ENCODE assay signal across 8 cellular contexts in the genomic region with DNA sequence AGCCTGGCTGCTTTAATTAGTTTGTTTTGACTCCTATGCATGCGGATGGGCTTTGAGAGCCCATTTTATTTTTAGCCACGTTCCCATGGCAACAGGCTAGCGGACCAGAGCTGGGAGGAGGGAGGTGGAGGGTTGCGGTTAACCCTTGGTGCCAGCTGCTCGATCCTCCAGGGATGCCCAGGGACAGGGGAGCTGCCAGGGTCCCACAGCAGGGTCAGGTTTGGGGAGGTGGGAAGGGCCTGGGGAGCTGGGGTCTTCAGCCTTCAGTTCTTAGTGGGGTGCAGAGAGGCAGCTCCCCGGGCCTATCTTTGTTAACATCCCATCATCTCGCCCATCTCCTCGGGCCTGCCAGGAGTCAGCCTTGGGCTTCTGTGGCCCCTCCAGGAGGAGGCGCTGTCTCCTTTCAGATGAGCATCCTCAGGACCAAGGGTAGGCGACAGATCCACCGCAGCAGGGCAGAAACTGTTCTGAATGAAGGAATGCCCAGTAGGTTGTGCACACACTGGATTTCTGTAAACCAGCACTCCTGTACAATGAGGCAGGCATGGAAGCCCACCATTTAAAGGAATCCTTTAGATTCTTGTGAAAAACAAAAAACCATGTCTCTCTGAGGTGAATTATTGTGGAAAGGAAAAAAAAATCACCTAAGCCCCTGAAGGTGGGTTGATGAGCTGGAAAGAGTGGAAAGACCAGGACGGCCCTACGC.
DNase-seq lines count a peak whose midpoint lies in the region; ATAC-seq lines count a peak whose summit lies in the region.

No MANE protein-coding gene starts in this region.

- peak; percentile 72 for ATAC-seq in HG03135 (IDR thresholded peaks at IDR 0.05; ENCODE audit: unreplicated experiment)

- peak; percentile 50 for DNase-seq in SIG-M5 treated with dmso at 0.1 percent for 504 hours (lab: John Stamatoyannopoulos, UW; ENCODE audit: unreplicated experiment)
- DNase-seq in SIG-M5 (lab: John Stamatoyannopoulos, UW) = no peak
- DNase-seq in NCI-H345 treated with DMSO at 0.1 percent for 48 hours (lab: John Stamatoyannopoulos, UW; ENCODE audit: unreplicated experiment) = peak; percentile 53
- DNase-seq in activated CD4-positive, alpha-beta T cell treated with anti-CD3 and anti-CD28 coated beads for 1 hour = peak; percentile 67
- peak; percentile 96 for DNase-seq in cerebellar cortex (ENCODE audit: low spot score)
- peak; percentile 94 for DNase-seq in left kidney (ENCODE audit: low read depth, low spot score)
- DNase-seq in stimulated activated CD4-positive, alpha-beta T cell treated with anti-CD3 and anti-CD28 coated beads, Interleukin-4, amount 100 ng/mL, for 1 hour = peak; percentile 80
